8 cellular contexts compared by ENCODE assay signal in genomic region chr13:28138012-28138755, GRCh38. TPM values are rescaled to one million over a fixed set of nuclear protein-coding genes. Genes with fewer than 3 reads are reported as not detected.
DNase-seq lines count a peak whose midpoint lies in the region; ATAC-seq and TF ChIP-seq lines count a peak whose summit lies in the region.

Gene PAN3, plus strand, starts transcription at chr13:28138545. Its CDS starts 113 bp downstream, at chr13:28138658.

- H3K27me3 Mint-ChIP-seq in activated naive CD8-positive, alpha-beta T cell = no peaks in the 10 kb centered on the region
- peaks cover 6% of the 10 kb centered on the region for H3K27me3 Mint-ChIP-seq in glutamatergic neuron (ENCODE audit: unreplicated experiment)

- H3K4me1 ChIP-seq in HCT116 (ENCODE audit: control insufficient read depth in 1 of 2, insufficient read depth in 2 of 2, low read length in 2 of 2) (peaks cover 13 to 19% of the 10 kb centered on the region in 2 experiments), ovary (ENCODE audit: insufficient read depth) (no peaks in the 10 kb centered on the region), thymus (ENCODE audit: control insufficient read depth, insufficient read depth, low read length) (peaks cover 20% of the 10 kb centered on the region)

- no peak for TF ChIP-seq EP300 in ovary (IDR thresholded peaks at IDR 0.05)

- CTCF ChIA-PET in HCT116 (lab: Charles Lee) = interaction anchor here (0.7 kb wide), 1 partner anchor 713 kb away, joined by 3 read pairs; no protein-coding TSS in a partner anchor

- POLR2A ChIA-PET in HCT116 (lab: Charles Lee) = interaction anchor here (0.9 to 1.0 kb wide), 2 partner anchors 23 to 39 kb away, joined by 3 read pairs; no protein-coding TSS in a partner anchor

- no peaks in the 10 kb centered on the region for H3K9me2 ChIP-seq in HCT116 (ENCODE audit: insufficient read depth)

- no peak within 1 kb of the TSS for H2AFZ ChIP-seq in HCT116 (ENCODE audit: low read depth, low read length, poor library complexity, severe bottlenecking)

- peak within 1 kb of the TSS; percentile 80 for H3K4me2 ChIP-seq in HCT116 (ENCODE audit: low read length)

- H3K9me3 ChIP-seq in HCT116 (ENCODE audit: control insufficient read depth in 1 of 2, insufficient read depth in 1 of 2, low read depth in 1 of 2, low read length in 2 of 2) (no peaks in the 10 kb centered on the region), ovary (no peaks in the 10 kb centered on the region), thymus (ENCODE audit: control insufficient read depth) (no peaks in the 10 kb centered on the region)

- intact Hi-C loops in HCT116 (cut with micrococcal nuclease) (no loop called here), ovary (cut with DNase I) (no loop called here)

- RAD21 ChIA-PET in HCT116 (lab: Charles Lee; ENCODE audit: low non-redundant PET in 1 of 2, low total read pairs in 2 of 2, uncharacterized antibody in 2 of 2, unreplicated experiment in 2 of 2) = no interaction called here

- peaks cover 57% of the 10 kb centered on the region for H3K79me2 ChIP-seq in HCT116 (ENCODE audit: insufficient read depth, low read length)

- TF ChIP-seq POLR2A in HCT116 (IDR thresholded peaks at IDR 0.05; ENCODE audit: borderline replicate concordance, extremely low read depth, insufficient read depth, insufficient read length) (peak; percentile 76), ovary (IDR thresholded peaks at IDR 0.05) (peak; percentile 50)

- H3K36me3 ChIP-seq in HCT116 (ENCODE audit: control insufficient read depth in 1 of 2, insufficient read depth in 2 of 2, low read length in 2 of 2) (no peaks in the 10 kb centered on the region), ovary (no peaks in the 10 kb centered on the region), thymus (ENCODE audit: control insufficient read depth, insufficient read depth) (no peaks in the 10 kb centered on the region)

- ATAC-seq in HCT116 = peak; percentile 72

- H3K27me3 ChIP-seq in HCT116 (ENCODE audit: insufficient read depth, low read length) (no peaks in the 10 kb centered on the region), ovary (no peaks in the 10 kb centered on the region), thymus (ENCODE audit: control insufficient read depth, insufficient read depth) (no peaks in the 10 kb centered on the region)

- H3K27ac Mint-ChIP-seq in activated naive CD8-positive, alpha-beta T cell = peak within 1 kb of the TSS; percentile 96
- peak within 1 kb of the TSS; percentile 88 for H3K27ac Mint-ChIP-seq in glutamatergic neuron (ENCODE audit: unreplicated experiment)

- BruUV-seq in HCT116 (replicated peaks; lab: Mats Ljungman, UMichigan) = no TSS peak

- no peaks in the 10 kb centered on the region for H3K36me3 Mint-ChIP-seq in activated naive CD8-positive, alpha-beta T cell
- no peaks in the 10 kb centered on the region for H3K36me3 Mint-ChIP-seq in glutamatergic neuron (ENCODE audit: unreplicated experiment)

- TF ChIP-seq CTCF in HCT116 (IDR thresholded peaks at IDR 0.05 in 2 of 3, conservative IDR thresholded peaks at IDR 0.05 in 1 of 3; ENCODE audit: borderline replicate concordance in 1 of 3, insufficient read depth in 1 of 3, low read depth in 2 of 3, low read length in 2 of 3) (no peak), glutamatergic neuron (IDR thresholded peaks at IDR 0.05; ENCODE audit: partially characterized antibody, unreplicated experiment) (no peak), ovary (IDR thresholded peaks at IDR 0.05) (no peak)

- H3K4me3 ChIP-seq in HCT116 (replicated peaks in 1 of 2; ENCODE audit: low read depth in 1 of 2, low read length in 2 of 2) (peak within 1 kb of the TSS; percentile 70 to 93), ovary (peak within 1 kb of the TSS; percentile 99), thymus (ENCODE audit: low read length) (peak within 1 kb of the TSS; percentile 93)

- H3K9ac ChIP-seq in HCT116 (ENCODE audit: low read length) = peak within 1 kb of the TSS; percentile 83

- H3K4me1 Mint-ChIP-seq in activated naive CD8-positive, alpha-beta T cell (ENCODE audit: low read depth) = peaks cover 52% of the 10 kb centered on the region
- peaks cover 16% of the 10 kb centered on the region for H3K4me1 Mint-ChIP-seq in glutamatergic neuron (ENCODE audit: low read depth, unreplicated experiment)

- no peaks in the 10 kb centered on the region for H3K9me3 Mint-ChIP-seq in activated naive CD8-positive, alpha-beta T cell (ENCODE audit: low read depth)
- peaks cover 6% of the 10 kb centered on the region for H3K9me3 Mint-ChIP-seq in glutamatergic neuron (ENCODE audit: unreplicated experiment)

- H3K27ac ChIP-seq in HCT116 (ENCODE audit: low read depth, low read length) (peak within 1 kb of the TSS; percentile 92), ovary (peak within 1 kb of the TSS; percentile 91 to 97), thymus (ENCODE audit: low read depth) (peak within 1 kb of the TSS; percentile 99)

- TF ChIP-seq RAD21 in HCT116 (IDR thresholded peaks at IDR 0.05; ENCODE audit: low read depth) = peak; percentile 4; the same call in 1 of the 2 replicates

- H3K4me3 Mint-ChIP-seq in activated naive CD8-positive, alpha-beta T cell = peak within 1 kb of the TSS; percentile 97
- H3K4me3 Mint-ChIP-seq in glutamatergic neuron (ENCODE audit: unreplicated experiment) = peak within 1 kb of the TSS; percentile 100

- 0 to 1% (median 1%) methylated on average over 78 to 84 of the region's 84 CpGs for WGBS in ovary, 3 donors
- WGBS in thymus = under 1% methylated on average over 84 of the region's 84 CpGs

- 0 out of 2 replicates have a peak, but pooled peaks cover 5% of the 10 kb centered on the region for H4K20me1 ChIP-seq in HCT116 (ENCODE audit: insufficient read depth)

- DNase-seq in GM04503 (ENCODE audit: low read depth) (peak; percentile 36), HCT116 (ENCODE audit: low read depth, low spot score) (peak; percentile 78), MV-4-11 (lab: John Stamatoyannopoulos, UW) (peak; percentile 87), SKM-1 treated with dmso at 0.1 percent for 144 hours (lab: John Stamatoyannopoulos, UW; ENCODE audit: unreplicated experiment) (peak; percentile 85), glutamatergic neuron (peak; percentile 95), ovary (peak; percentile 90 to 94 (median 92))

TF ChIP-seq in HCT116, 20 proteins besides CTCF, POLR2A, EP300 and RAD21:
- TF ChIP-seq ZFX (IDR thresholded peaks at IDR 0.05) (no peak), ZBTB33 (IDR thresholded peaks at IDR 0.05; ENCODE audit: extremely low read depth, insufficient replicate concordance, low read length) (peak; percentile 11), ELF1 (IDR thresholded peaks at IDR 0.05; ENCODE audit: borderline replicate concordance, low read depth) (peak; percentile 32; the same call in 1 of the 2 replicates), CEBPB (IDR thresholded peaks at IDR 0.05; ENCODE audit: low read depth) (no peak), MAX (IDR thresholded peaks at IDR 0.05) (peak; percentile 63), ZNF274 (IDR thresholded peaks at IDR 0.05; ENCODE audit: low read depth, low read length) (no peak), POLR2AphosphoS5 (IDR thresholded peaks at IDR 0.05; ENCODE audit: low read depth, low read length) (peak; percentile 89), SP1 (IDR thresholded peaks at IDR 0.05; ENCODE audit: low read depth) (peak; percentile 8; the same call in 1 of the 2 replicates), JUND (IDR thresholded peaks at IDR 0.05) (no peak), CBX3 (IDR thresholded peaks at IDR 0.05; ENCODE audit: low read depth) (no peak), EZH2phosphoT487 (IDR thresholded peaks at IDR 0.05; ENCODE audit: borderline replicate concordance) (no peak), SIN3A (IDR thresholded peaks at IDR 0.05; ENCODE audit: low read depth) (no peak), EGR1 (IDR thresholded peaks at IDR 0.05; ENCODE audit: low read depth) (no peak), TCF7L2 (IDR thresholded peaks at IDR 0.05; ENCODE audit: borderline replicate concordance, extremely low read depth, insufficient read depth, insufficient read length) (peak; percentile 23), ATF3 (IDR thresholded peaks at IDR 0.05) (no peak)

RNA-seq across cellular contexts. Expression of gene PAN3, which starts in this region (rescaled TPM):
- total RNA-seq in HCT116 (2021; ENCODE audit: unreplicated experiment) (30.1 TPM), glutamatergic neuron (ENCODE audit: unreplicated experiment) (27.4 TPM), ovary (10 to 100 TPM; 33.8 to 40.7 (median 36.7) TPM)
- polyA plus RNA-seq in HCT116 (2012) = 9.7 and 9.8 TPM in 2 replicates
- polyA plus RNA-seq in ovary (10 to 100 TPM; 13.2 to 16.5 TPM), thymus (46.1 TPM)

Comparison
In these comparisons a context has a peak if more than half of its experiments do, and no peak if none do; other contexts are left out.
1. Peak in every context shown above with its lines: DNase-seq, ATAC-seq, H3K4me3 ChIP-seq and H3K27ac ChIP-seq.
2. DNase-seq: peak in every context shown above with its lines; median percentile 95 in glutamatergic neuron; 92 in ovary; 87 in MV-4-11; 85 in SKM-1 treated with dmso at 0.1 percent for 144 hours; 78 in HCT116; 36 in GM04503.